13 cellular contexts compared by ENCODE assay signal in genomic region chr2:174918886-174919526, GRCh38.
DNase-seq lines count a peak whose midpoint lies in the region; ATAC-seq and TF ChIP-seq lines count a peak whose summit lies in the region.
"Had no signal": no experiment of that assay in that cellular context is flagged by ENCODE, and none has a peak within 500 bp of the region (broad histone marks: within the 10 kb centered on the region; RNA-seq: fewer than 3 reads in every experiment).

No MANE protein-coding gene starts in this region.

- no peaks in the 10 kb centered on the region for H3K79me2 ChIP-seq in neural cell (replicated peaks; ENCODE audit: insufficient read depth, low read length)

- H3K27ac ChIP-seq in neural cell (ENCODE audit: low read length) = peak overlapping the region; percentile 62
- H3K27ac ChIP-seq: C4-2B had no signal

- H3K27ac Mint-ChIP-seq in T-helper 17 cell = peak overlapping the region; percentile 80
- H3K27ac Mint-ChIP-seq: B cell, IgD-negative memory B cell had no signal

- in situ Hi-C loops in ACHN (cut with HindIII; ENCODE audit: low pct_ligation_motif_present, low pct_unique_long_range_greater_than_20kb, low sequenced_read_pairs) (no loop called here), HAP-1 (cut with MboI; ENCODE audit: low sequenced_read_pairs) (no loop called here)

- no peak overlapping the region for H2AFZ ChIP-seq in neural cell (ENCODE audit: low read depth, low read length)

- DNase-seq in ACHN (peak; percentile 43), HAP-1 (ENCODE audit: low spot score in 2 of 2) (peak; percentile 19 to 79), T-helper 17 cell (no peak), H4 (ENCODE audit: low spot score) (no peak), DMS79 (lab: John Stamatoyannopoulos, UW) (no peak), NCI-H2227 treated with DMSO at 0.1 percent for 48 hours (lab: John Stamatoyannopoulos, UW) (no peak)
- DNase-seq: CD4-positive, alpha-beta memory T cell; DMS79 treated with DMSO at 0.1 percent for 48 hours; EL had no signal

- H3K27me3 ChIP-seq in HAP-1 (ENCODE audit: low read depth) = no peaks in the 10 kb centered on the region
- H3K27me3 ChIP-seq in neural cell (ENCODE audit: insufficient read depth, low read depth, low read length) = no peaks in the 10 kb centered on the region

- H3K4me3 ChIP-seq in HAP-1 (no peak overlapping the region), neural cell (ENCODE audit: low read length) (peak overlapping the region; percentile 42)

- TF ChIP-seq CTCF in neural cell (IDR thresholded peaks at IDR 0.05; ENCODE audit: poor library complexity, severe bottlenecking) = no peak

- peak overlapping the region; percentile 27 for H3K9ac ChIP-seq in neural cell (ENCODE audit: low read length)

- no peaks in the 10 kb centered on the region for H3K27me3 Mint-ChIP-seq in T-helper 17 cell

- no peaks in the 10 kb centered on the region for H4K20me1 ChIP-seq in neural cell (ENCODE audit: insufficient read depth)

- H3K9me3 ChIP-seq in HAP-1 = no peaks in the 10 kb centered on the region; the same call in 1 of the 2 replicates
- no peaks in the 10 kb centered on the region for H3K9me3 ChIP-seq in T-helper 17 cell (ENCODE audit: control insufficient read depth, low read length, poor library complexity, severe bottlenecking)
- H3K9me3 ChIP-seq in neural cell (ENCODE audit: low read length) = no peaks in the 10 kb centered on the region

- H3K4me1 ChIP-seq in HAP-1 = peaks cover 57% of the 10 kb centered on the region

- no peaks in the 10 kb centered on the region for H3K36me3 Mint-ChIP-seq in T-helper 17 cell (ENCODE audit: low read depth)
- H3K36me3 Mint-ChIP-seq: CD4-positive, alpha-beta memory T cell; IgD-negative memory B cell had no signal

- no peak for TF ChIP-seq RAD21 in neural cell (conservative IDR thresholded peaks at IDR 0.05)

- TF ChIP-seq EP300 in neural cell (conservative IDR thresholded peaks at IDR 0.05; ENCODE audit: poor library complexity, severe bottlenecking) = peak; percentile 82

- peak overlapping the region; percentile 29 for H3K4me2 ChIP-seq in neural cell (ENCODE audit: low read length)

- no peaks in the 10 kb centered on the region for H3F3A ChIP-seq in neural cell (ENCODE audit: insufficient read depth, low read length, poor library complexity, severe bottlenecking)

- H3K36me3 ChIP-seq in HAP-1 (replicated peaks) (no peaks in the 10 kb centered on the region), neural cell (ENCODE audit: insufficient read depth, low read length) (no peaks in the 10 kb centered on the region)

- no peak for ATAC-seq in T-helper 17 cell

- no peaks in the 10 kb centered on the region for H3K9me2 ChIP-seq in neural cell (ENCODE audit: insufficient read depth, low read length)

- H3K4me1 Mint-ChIP-seq in T-helper 17 cell = peaks cover 2% of the 10 kb centered on the region
- H3K4me1 Mint-ChIP-seq: B cell; CD4-positive, alpha-beta memory T cell; IgD-negative memory B cell had no signal

- H3K4me3 Mint-ChIP-seq in T-helper 17 cell = no peak overlapping the region
- H3K4me3 Mint-ChIP-seq: B cell; CD4-positive, alpha-beta memory T cell; IgD-negative memory B cell had no signal

TF ChIP-seq in neural cell, 6 proteins besides CTCF, POLR2A, EP300 and RAD21:
- no peak for TF ChIP-seq SMC3 (conservative IDR thresholded peaks at IDR 0.05; ENCODE audit: poor library complexity)
- peak; percentile 63 for TF ChIP-seq REST (IDR thresholded peaks at IDR 0.05; ENCODE audit: borderline replicate concordance)

Comparison
In these comparisons a context has a peak if more than half of its experiments do, and no peak if none do; other contexts are left out.
1. DNase-seq: peak in ACHN (single experiment) and HAP-1 (2 of 2); none in T-helper 17 cell (0 of 3), H4 (single experiment), DMS79 (single experiment) and NCI-H2227 treated with DMSO at 0.1 percent for 48 hours (single experiment).